ENCODE assay signal across 8 cellular contexts in the genomic region with DNA sequence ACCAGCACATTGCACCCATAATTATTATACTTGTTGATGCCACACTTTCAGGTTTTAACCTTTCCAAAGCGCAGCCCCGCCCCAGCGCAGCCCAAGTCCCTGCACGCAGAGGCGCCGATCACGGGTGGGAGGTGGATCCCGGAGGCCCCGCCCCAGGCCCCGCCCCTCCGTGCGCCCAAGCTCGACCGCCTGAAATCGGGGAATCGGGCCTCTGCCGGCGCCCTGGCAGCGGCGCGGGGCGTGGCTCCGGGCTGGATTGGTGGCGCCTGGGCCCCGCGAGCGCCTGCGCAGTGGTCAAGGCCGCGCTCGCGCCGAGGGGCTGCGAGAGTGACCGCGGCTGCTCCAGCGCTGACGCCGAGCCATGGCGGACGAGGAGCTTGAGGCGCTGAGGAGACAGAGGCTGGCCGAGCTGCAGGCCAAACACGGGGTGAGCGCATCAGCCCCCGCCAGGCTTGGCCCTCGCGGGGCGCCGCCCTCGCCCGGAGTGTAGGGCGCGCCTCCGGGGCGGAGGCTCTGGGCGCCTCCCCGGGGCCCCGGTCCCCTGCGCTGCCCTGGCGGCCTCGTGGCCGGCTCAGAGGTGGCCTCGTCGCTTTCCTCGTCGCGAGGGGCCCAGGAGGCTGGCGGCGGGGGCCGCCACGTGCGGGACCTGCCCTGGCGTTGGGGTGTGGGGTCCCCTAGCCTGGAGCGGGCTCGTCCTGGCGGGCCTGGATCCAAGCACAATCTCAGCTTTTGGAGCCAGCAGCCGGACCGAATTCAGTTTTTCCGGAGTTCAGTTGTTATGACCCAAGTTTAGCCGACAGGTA. TPM values are rescaled to one million over a fixed set of nuclear protein-coding genes. Genes with fewer than 3 reads are reported as not detected.
A peak's percentile ranks its signal among the peaks of the same experiment; 100 is the strongest.
DNase-seq lines count a peak whose midpoint lies in the region; ATAC-seq and TF ChIP-seq lines count a peak whose summit lies in the region.

A gene with protein sequence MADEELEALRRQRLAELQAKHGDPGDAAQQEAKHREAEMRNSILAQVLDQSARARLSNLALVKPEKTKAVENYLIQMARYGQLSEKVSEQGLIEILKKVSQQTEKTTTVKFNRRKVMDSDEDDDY (plus strand): TSS at position 290 of the 803 bp plus-strand sequence. CDS start 72 bp downstream, at position 362.

- no peak for TF ChIP-seq CTCF in CD4-positive, alpha-beta T cell (IDR thresholded peaks at IDR 0.05)
- TF ChIP-seq CTCF in dorsolateral prefrontal cortex (IDR thresholded peaks at IDR 0.05 in 54 of 56, conservative IDR thresholded peaks at IDR 0.05 in 2 of 56; ENCODE audit: low read depth in 1 of 56, partially characterized antibody in 56 of 56) = peak in 30 of 56 donors; percentile 5 to 61 (median 28)
- no peak for TF ChIP-seq CTCF in right lobe of liver (IDR thresholded peaks at IDR 0.05)

- CTCF ChIA-PET in CD4-positive, alpha-beta T cell (lab: Charles Lee) = interaction anchor here (1.1 to 1.3 kb wide), 2 partner anchors 19 to 94 kb away, joined by 3 to 4 read pairs; partner anchors contain the start of genes ANKRD27 and RGS9BP
- CTCF ChIA-PET in activated CD4-positive, alpha-beta memory T cell treated with anti-CD3 and anti-CD28 coated beads, Interleukin-2, amount 10 ng/mL, durations not matched to agents 7 days and 5 days (lab: Charles Lee) = interaction anchor here (0.6 to 1.1 kb wide), 3 partner anchors 11 to 1898 kb away, joined by 3 read pairs; no protein-coding TSS in a partner anchor

- peaks cover 0 to 7% (median 0%) of the 10 kb centered on the region in 4 donors for H3K4me1 ChIP-seq in right lobe of liver

- H3K9me3 ChIP-seq in CD4-positive, alpha-beta T cell (ENCODE audit: control insufficient read depth, low read length) = no peaks in the 10 kb centered on the region
- H3K9me3 ChIP-seq in right lobe of liver = no peaks in the 10 kb centered on the region

- peaks cover 31% of the 10 kb centered on the region for H3K36me3 Mint-ChIP-seq in CD4-positive, alpha-beta T cell (ENCODE audit: low read depth)
- H3K36me3 Mint-ChIP-seq in activated CD4-positive, alpha-beta memory T cell treated with anti-CD3 and anti-CD28 coated beads, Interleukin-2, amount 10 ng/mL, durations not matched to agents 7 days and 5 days (ENCODE audit: low read depth) = peaks cover 30% of the 10 kb centered on the region

- peak within 1 kb of the TSS; percentile 88 for H3K27ac Mint-ChIP-seq in CD4-positive, alpha-beta T cell
- H3K27ac Mint-ChIP-seq in activated CD4-positive, alpha-beta memory T cell treated with anti-CD3 and anti-CD28 coated beads, Interleukin-2, amount 10 ng/mL, durations not matched to agents 7 days and 5 days = peak within 1 kb of the TSS; percentile 79

- H3K36me3 ChIP-seq in right lobe of liver = peaks cover 0 to 18% (median 0%) of the 10 kb centered on the region in 4 donors

- POLR2A ChIA-PET in CD4-positive, alpha-beta T cell (lab: Charles Lee) = interaction anchor here (0.7 to 2.6 kb wide), 11 partner anchors 8 to 603 kb away, joined by 3 to 12 read pairs (median 6); partner anchors contain the start of genes ANKRD27, CEP89, DPY19L3 and FAAP24
- POLR2A ChIA-PET in activated CD4-positive, alpha-beta memory T cell treated with anti-CD3 and anti-CD28 coated beads, Interleukin-2, amount 10 ng/mL, durations not matched to agents 7 days and 5 days (lab: Charles Lee) = interaction anchor here (0.6 to 2.6 kb wide), 11 partner anchors 8 to 236 kb away, joined by 3 to 11 read pairs (median 5); partner anchors contain the start of genes DPY19L3, NUDT19, RGS9BP and ZNF507

- H3K27me3 Mint-ChIP-seq in CD4-positive, alpha-beta T cell = no peaks in the 10 kb centered on the region
- peaks cover 5% of the 10 kb centered on the region for H3K27me3 Mint-ChIP-seq in activated CD4-positive, alpha-beta memory T cell treated with anti-CD3 and anti-CD28 coated beads, Interleukin-2, amount 10 ng/mL, durations not matched to agents 7 days and 5 days

- H3K4me3 Mint-ChIP-seq in CD4-positive, alpha-beta T cell = peak within 1 kb of the TSS; percentile 91
- H3K4me3 Mint-ChIP-seq in activated CD4-positive, alpha-beta memory T cell treated with anti-CD3 and anti-CD28 coated beads, Interleukin-2, amount 10 ng/mL, durations not matched to agents 7 days and 5 days = peak within 1 kb of the TSS; percentile 91

- intact Hi-C loops in CD4-positive, alpha-beta T cell (cut with DNase I, micrococcal nuclease) = loop anchor here (1.0 to 10.0 kb wide), 9 partner anchors 96 to 1554 kb away; partner anchors contain the start of genes ANKRD27 (in 1 of the 2), CEP89 (in 1 of the 2), DPY19L3 (in 1 of the 2) and FAAP24 (in 1 of the 2)
- intact Hi-C loops in dorsolateral prefrontal cortex (cut with DNase I) (loop anchor here (5.0 kb wide), 3 partner anchors 96 to 391 kb away; partner anchors contain the start of genes ANKRD27 (in 1 of the 2), CEP89 (in 1 of the 2), FAAP24 (in 1 of the 2) and RGS9BP (in 1 of the 2)), right lobe of liver (cut with DNase I) (no loop called here)

- peaks cover 41% of the 10 kb centered on the region for H3K4me1 Mint-ChIP-seq in CD4-positive, alpha-beta T cell (ENCODE audit: low read depth)
- peaks cover 30% of the 10 kb centered on the region for H3K4me1 Mint-ChIP-seq in activated CD4-positive, alpha-beta memory T cell treated with anti-CD3 and anti-CD28 coated beads, Interleukin-2, amount 10 ng/mL, durations not matched to agents 7 days and 5 days

- peak; percentile 94 to 98 (median 97) for DNase-seq in CD4-positive, alpha-beta T cell
- DNase-seq in NCI-H82 (lab: John Stamatoyannopoulos, UW) = peak; percentile 97
- DNase-seq in activated CD4-positive, alpha-beta memory T cell treated with anti-CD3 and anti-CD28 coated beads, Interleukin-2, amount 10 ng/mL, durations not matched to agents 7 days and 5 days = peak; percentile 97
- peak; percentile 91 to 98 (median 96) for DNase-seq in dorsolateral prefrontal cortex
- peak; percentile 98 for DNase-seq in right lobe of liver
- DNase-seq in stimulated activated CD4-positive, alpha-beta T cell treated with anti-CD3 and anti-CD28 coated beads, Interleukin-4, amount 100 ng/mL, for 24 hours = peak; percentile 96

- 0% methylated on average over 10 of the region's 81 CpGs for WGBS in right lobe of liver (ENCODE audit: insufficient coverage, low coverage, low lambda C conversion rate, missing lambda C conversion rate)

- peak within 1 kb of the TSS; percentile 57 for H3K27ac ChIP-seq in CD4-positive, alpha-beta T cell (ENCODE audit: low read depth, low read length)
- H3K27ac ChIP-seq in dorsolateral prefrontal cortex (peak within 1 kb of the TSS in 54 of 59 donors; percentile 9 to 89 (median 79)), right lobe of liver (peak within 1 kb of the TSS; percentile 62 to 78 (median 77))

- H3K4me3 ChIP-seq in dorsolateral prefrontal cortex = peak within 1 kb of the TSS; percentile 63 to 100 (median 91)
- H3K4me3 ChIP-seq in right lobe of liver = peak within 1 kb of the TSS; percentile 86 to 93 (median 88)

- TF ChIP-seq POLR2A in right lobe of liver (IDR thresholded peaks at IDR 0.05) = peak; percentile 82

- peak; percentile 90 for ATAC-seq in CD4-positive, alpha-beta T cell (ENCODE audit: poor library complexity)
- ATAC-seq in GM19452 (IDR thresholded peaks at IDR 0.05; ENCODE audit: unreplicated experiment) (peak; percentile 87), HG03575 (IDR thresholded peaks at IDR 0.05; ENCODE audit: extremely low read depth, insufficient number of reproducible peaks, low FRiP score, unreplicated experiment) (peak; percentile 60), right lobe of liver (peak; percentile 98 to 99 (median 98))

- H3K27me3 ChIP-seq in CD4-positive, alpha-beta T cell (ENCODE audit: control insufficient read depth, insufficient read depth, low read length) = peaks cover 5% of the 10 kb centered on the region
- H3K27me3 ChIP-seq in dorsolateral prefrontal cortex = no peaks in the 10 kb centered on the region
- H3K27me3 ChIP-seq in right lobe of liver = no peaks in the 10 kb centered on the region

- H3K9me3 Mint-ChIP-seq in CD4-positive, alpha-beta T cell = no peaks in the 10 kb centered on the region
- no peaks in the 10 kb centered on the region for H3K9me3 Mint-ChIP-seq in activated CD4-positive, alpha-beta memory T cell treated with anti-CD3 and anti-CD28 coated beads, Interleukin-2, amount 10 ng/mL, durations not matched to agents 7 days and 5 days

RNA-seq across cellular contexts. Expression of the gene that starts here (rescaled TPM):
- total RNA-seq in CD4-positive, alpha-beta T cell = 10 to 100 TPM; 30.0 to 32.7 TPM
- 100 to 1,000 TPM; 121 to 129 TPM for total RNA-seq in activated CD4-positive, alpha-beta memory T cell treated with anti-CD3 and anti-CD28 coated beads, Interleukin-2, amount 10 ng/mL, durations not matched to agents 7 days and 5 days
- 100 to 1,000 TPM in 1 of 120 experiments, 10 to 100 TPM in 119; 34.0 to 109 (median 63.1) TPM for total RNA-seq in dorsolateral prefrontal cortex
- total RNA-seq in right lobe of liver = 10 to 100 TPM; 25.2 to 82.8 (median 42.8) TPM

Comparison
In these comparisons a context has a peak if more than half of its experiments do, and no peak if none do; other contexts are left out.
1. Peak in every context shown above with its lines: DNase-seq, ATAC-seq, H3K4me3 ChIP-seq and H3K27ac ChIP-seq.
2. CTCF ChIP-seq: peak in dorsolateral prefrontal cortex (30 of 56); none in CD4-positive, alpha-beta T cell (single experiment) and right lobe of liver (0 of 4).
3. intact Hi-C loops: an anchor here in CD4-positive, alpha-beta T cell (1.0 to 10.0 kb wide) and dorsolateral prefrontal cortex (5.0 kb wide); none called in right lobe of liver.